Comparison of ENCODE assay signal across 22 cellular contexts in the genomic region with DNA sequence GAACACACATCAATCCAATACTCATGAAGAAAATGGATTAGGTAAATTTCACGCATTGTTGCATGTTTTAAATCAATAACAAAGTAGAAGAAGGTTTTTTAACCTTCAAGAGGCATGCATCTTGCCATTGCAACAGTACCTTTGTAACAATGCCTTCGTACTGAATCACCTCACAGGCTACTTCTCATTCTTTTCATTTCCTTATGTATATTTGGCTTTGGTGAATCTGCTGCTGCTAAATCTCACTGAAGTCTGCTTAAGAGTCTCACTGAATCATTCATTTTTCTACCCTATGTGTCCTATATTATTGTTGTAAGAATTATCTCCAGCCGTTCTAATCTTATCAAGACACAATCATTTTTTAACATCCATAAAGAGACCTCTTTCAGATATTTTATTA.
DNase-seq lines count a peak whose midpoint lies in the region; ATAC-seq and TF ChIP-seq lines count a peak whose summit lies in the region.
"Had no signal": no experiment of that assay in that cellular context is flagged by ENCODE, and none has a peak within 500 bp of the region (broad histone marks: within the 10 kb centered on the region; RNA-seq: fewer than 3 reads in every experiment).

No MANE protein-coding gene starts in this region.

- in situ Hi-C loops in transverse colon (cut with MboI; ENCODE audit: low pct_ligation_motif_present in 1 of 4, low pct_unique_long_range_greater_than_20kb in 1 of 4, low sequenced_read_pairs in 3 of 4), result no loop called here

- H3K9ac ChIP-seq in PC-3 (ENCODE audit: low read length) (no peak overlapping the region), smooth muscle cell (ENCODE audit: low read depth) (no peak overlapping the region)

- TF ChIP-seq EP300 in transverse colon (IDR thresholded peaks at IDR 0.05; ENCODE audit: low read depth), result no peak

- DNase-seq in H4 (ENCODE audit: low spot score) (peak; percentile 32), PC-3 (peak; percentile 46), kidney tubule cell (ENCODE audit: low spot score) (peak; percentile 31), smooth muscle cell (lab: John Stamatoyannopoulos, UW; ENCODE audit: unreplicated experiment) (no peak), transverse colon (no peak), SW480 (ENCODE audit: low spot score) (no peak), NCI-H2029 (lab: John Stamatoyannopoulos, UW) (no peak)
- DNase-seq: Caco-2; CD8-positive, alpha-beta T cell; HFFc6; KBM-7; MG63; NCI-H1105 treated with DMSO at 0.1 percent for 48 hours; NCI-H146; NCI-H1930; NCI-H2227 treated with DMSO at 0.1 percent for 48 hours; NCI-H526 treated with DMSO at 0.1 percent for 48 hours; T-cell had no signal

- H3F3A ChIP-seq in PC-3 (ENCODE audit: low read length, unreplicated experiment) (no peaks in the 10 kb centered on the region), smooth muscle cell (ENCODE audit: low read depth) (no peaks in the 10 kb centered on the region)

- H3K9me3 ChIP-seq in PC-3 (ENCODE audit: low read length) (no peaks in the 10 kb centered on the region), smooth muscle cell (replicated peaks; ENCODE audit: low read depth) (no peaks in the 10 kb centered on the region), transverse colon (no peaks in the 10 kb centered on the region)
- H3K9me3 ChIP-seq: Caco-2, HAP-1, MG63 had no signal

- H3K4me3 ChIP-seq in PC-3 (ENCODE audit: low read length) (no peak overlapping the region), smooth muscle cell (no peak overlapping the region), transverse colon (no peak overlapping the region)
- H3K4me3 ChIP-seq: HAP-1, MG63 had no signal

- H3K79me2 ChIP-seq in PC-3 (ENCODE audit: low read length) (no peaks in the 10 kb centered on the region), smooth muscle cell (ENCODE audit: low read depth) (no peaks in the 10 kb centered on the region)

- no peaks in the 10 kb centered on the region for H3K27me3 ChIP-seq in PC-3 (ENCODE audit: low read length)
- no peaks in the 10 kb centered on the region for H3K27me3 ChIP-seq in smooth muscle cell (ENCODE audit: low read depth)
- no peaks in the 10 kb centered on the region for H3K27me3 ChIP-seq in transverse colon
- H3K27me3 ChIP-seq: MG63 had no signal

- H3K36me3 ChIP-seq in PC-3 (ENCODE audit: low read depth, low read length) (no peaks in the 10 kb centered on the region), smooth muscle cell (ENCODE audit: low read depth) (no peaks in the 10 kb centered on the region), transverse colon (no peaks in the 10 kb centered on the region)
- H3K36me3 ChIP-seq: HAP-1, MG63 had no signal

- no peak overlapping the region for H3K4me2 ChIP-seq in PC-3 (ENCODE audit: low read length)
- no peak overlapping the region for H3K4me2 ChIP-seq in smooth muscle cell

- TF ChIP-seq POLR2A in transverse colon (IDR thresholded peaks at IDR 0.05), result no peak

- H3K9me2 ChIP-seq in PC-3 (replicated peaks; ENCODE audit: low read length), result no peaks in the 10 kb centered on the region

- H4K20me1 ChIP-seq in PC-3 (ENCODE audit: low read length) (no peaks in the 10 kb centered on the region), smooth muscle cell (ENCODE audit: low read depth) (no peaks in the 10 kb centered on the region)

- WGBS in smooth muscle cell (ENCODE audit: low lambda C conversion rate), result 81% methylated on average over 3 of the region's 3 CpGs
- 63 to 75% methylated on average over 3 of the region's 3 CpGs for WGBS in transverse colon (ENCODE audit: low coverage in 1 of 2), 2 donors

- POLR2A ChIA-PET in PC-3 (lab: Charles Lee; ENCODE audit: unreplicated experiment), result no interaction called here

- no TSS peak for BruUV-seq in PC-3 (replicated peaks; lab: Mats Ljungman, UMichigan)

- no peak overlapping the region for H3K27ac ChIP-seq in PC-3 (ENCODE audit: low read length)
- no peak overlapping the region for H3K27ac ChIP-seq in smooth muscle cell (ENCODE audit: low read depth)
- H3K27ac ChIP-seq in transverse colon, result no peak overlapping the region
- H3K27ac ChIP-seq: C4-2B had no signal

- H3K4me1 ChIP-seq in PC-3 (ENCODE audit: insufficient read depth, low read length) (0 out of 2 replicates have a peak, but pooled peaks cover 3% of the 10 kb centered on the region), smooth muscle cell (ENCODE audit: low read depth) (no peaks in the 10 kb centered on the region), transverse colon (no peaks in the 10 kb centered on the region)

- CTCF ChIA-PET in PC-3 (lab: Charles Lee), result no interaction called here

- H2AFZ ChIP-seq in PC-3 (ENCODE audit: low read length) (peak overlapping the region; percentile 35), smooth muscle cell (ENCODE audit: low read depth) (peak overlapping the region; percentile 41)

- no peak for ATAC-seq in PC-3
- ATAC-seq: CD8-positive, alpha-beta T cell; Panc1; SK-N-SH treated with all-trans-retinoic acid at 6 μM for 48 hours; T-cell had no signal

- intact Hi-C loops in PC-3 (cut with micrococcal nuclease) (no loop called here), transverse colon (cut with DNase I; ENCODE audit: low total_unique reads) (no loop called here)

- TF ChIP-seq CTCF in PC-3 (conservative IDR thresholded peaks at IDR 0.05; ENCODE audit: low read depth, low read length) (no peak), smooth muscle cell (IDR thresholded peaks at IDR 0.05; ENCODE audit: borderline replicate concordance, insufficient read depth, poor library complexity, severe bottlenecking) (no peak), transverse colon (IDR thresholded peaks at IDR 0.05) (no peak)

Comparison
In these comparisons a context has a peak if more than half of its experiments do, and no peak if none do; other contexts are left out.
1. DNase-seq: peak in H4 (single experiment), PC-3 (single experiment) and kidney tubule cell (single experiment); none in smooth muscle cell (single experiment), transverse colon (single experiment), SW480 (single experiment) and NCI-H2029 (single experiment).